In genomic region chr18:35121038-35121437, GRCh38 we compare ENCODE assay signal across 2 cellular contexts.
TF ChIP-seq lines count a peak whose summit lies in the region.

No MANE protein-coding gene starts in this region.

TF ChIP-seq in liver, 16 proteins besides CTCF, POLR2A, EP300 and RAD21 (continued from another document):
- TF ChIP-seq YY1 (IDR thresholded peaks at IDR 0.05): peak; percentile 33
- peak in 1 of 2 donors; percentile 17 for TF ChIP-seq EGR1 (IDR thresholded peaks at IDR 0.05; ENCODE audit: low read depth in 2 of 2)
- TF ChIP-seq RXRA (IDR thresholded peaks at IDR 0.05): peak in 1 of 2 donors; percentile 12
- peak; percentile 51 for TF ChIP-seq ATF3 (IDR thresholded peaks at IDR 0.05)
- TF ChIP-seq NR2F2 (IDR thresholded peaks at IDR 0.05): no peak
- no peak for TF ChIP-seq ZBTB33 (IDR thresholded peaks at IDR 0.05)
- peak; percentile 7 to 38 for TF ChIP-seq HNF4A (conservative IDR thresholded peaks at IDR 0.05)
- TF ChIP-seq FOXA1 (IDR thresholded peaks at IDR 0.05): peak; percentile 84
- no peak for TF ChIP-seq GABPA (IDR thresholded peaks at IDR 0.05 in 1 of 2, conservative IDR thresholded peaks at IDR 0.05 in 1 of 2)
- TF ChIP-seq JUND (IDR thresholded peaks at IDR 0.05): peak; percentile 40 to 60

TF ChIP-seq in HepG2, 621 proteins besides CTCF, POLR2A, EP300 and RAD21 (continued from another document):
- TF ChIP-seq, protein P1, sequence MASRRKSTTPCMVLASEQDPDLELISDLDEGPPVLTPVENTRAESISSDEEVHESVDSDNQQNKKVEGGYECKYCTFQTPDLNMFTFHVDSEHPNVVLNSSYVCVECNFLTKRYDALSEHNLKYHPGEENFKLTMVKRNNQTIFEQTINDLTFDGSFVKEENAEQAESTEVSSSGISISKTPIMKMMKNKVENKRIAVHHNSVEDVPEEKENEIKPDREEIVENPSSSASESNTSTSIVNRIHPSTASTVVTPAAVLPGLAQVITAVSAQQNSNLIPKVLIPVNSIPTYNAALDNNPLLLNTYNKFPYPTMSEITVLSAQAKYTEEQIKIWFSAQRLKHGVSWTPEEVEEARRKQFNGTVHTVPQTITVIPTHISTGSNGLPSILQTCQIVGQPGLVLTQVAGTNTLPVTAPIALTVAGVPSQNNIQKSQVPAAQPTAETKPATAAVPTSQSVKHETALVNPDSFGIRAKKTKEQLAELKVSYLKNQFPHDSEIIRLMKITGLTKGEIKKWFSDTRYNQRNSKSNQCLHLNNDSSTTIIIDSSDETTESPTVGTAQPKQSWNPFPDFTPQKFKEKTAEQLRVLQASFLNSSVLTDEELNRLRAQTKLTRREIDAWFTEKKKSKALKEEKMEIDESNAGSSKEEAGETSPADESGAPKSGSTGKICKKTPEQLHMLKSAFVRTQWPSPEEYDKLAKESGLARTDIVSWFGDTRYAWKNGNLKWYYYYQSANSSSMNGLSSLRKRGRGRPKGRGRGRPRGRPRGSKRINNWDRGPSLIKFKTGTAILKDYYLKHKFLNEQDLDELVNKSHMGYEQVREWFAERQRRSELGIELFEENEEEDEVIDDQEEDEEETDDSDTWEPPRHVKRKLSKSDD (CRISPR knock-in tag; IDR thresholded peaks at IDR 0.05; ENCODE audit: low read depth): no peak
- TF ChIP-seq SP4 (CRISPR knock-in tag; IDR thresholded peaks at IDR 0.05): no peak
